Comparison of ENCODE assay signal across 24 cellular contexts in the genomic region with DNA sequence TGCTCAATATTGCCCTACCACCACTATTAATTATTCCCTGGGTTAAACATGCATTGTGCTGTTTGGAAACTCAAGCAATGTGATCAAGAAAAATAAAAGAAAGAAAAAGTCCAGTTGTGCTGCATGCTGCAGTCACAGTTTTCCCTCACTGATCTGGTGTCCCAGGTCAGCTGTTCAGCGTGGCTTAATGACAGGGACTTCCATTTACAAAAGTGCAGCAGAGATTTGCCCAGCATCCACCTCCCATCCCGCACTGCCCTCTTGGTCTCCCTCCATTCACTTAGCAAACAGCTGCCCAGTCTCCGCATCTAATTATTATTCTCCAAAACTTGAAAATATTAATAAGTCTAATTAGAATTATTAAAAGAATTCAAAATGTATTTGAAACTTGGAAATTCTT. TPM values are rescaled to one million over a fixed set of nuclear protein-coding genes. Genes with fewer than 3 reads are reported as not detected.
"Had no signal": no experiment of that assay in that cellular context is flagged by ENCODE, and none has a peak within 500 bp of the region (broad histone marks: within the 10 kb centered on the region; RNA-seq: fewer than 3 reads in every experiment).

No MANE protein-coding gene starts in this region.

- H3K4me1 Mint-ChIP-seq: neural crest cell; stimulated activated naive CD8-positive, alpha-beta T cell treated with anti-CD3 and anti-CD28 coated beads, Interleukin-15, amount 100 ng/mL, for 72 hours had no signal

- DNase-seq: cerebellar nuclear complex; effector memory CD4-positive, alpha-beta T cell; erythroblast; esophagus squamous epithelium; foreskin melanocyte; kidney; left cardiac atrium; left lung; pancreas; stimulated activated CD4-positive, alpha-beta T cell treated with anti-CD3 and anti-CD28 coated beads, Interleukin-12 subunit alpha, Interleukin-12 subunit beta, amount 100 ng/mL, for 4 hours; stimulated activated CD4-positive, alpha-beta T cell treated with anti-CD3 and anti-CD28 coated beads, Interleukin-1b, Interleukin-23, amount 100 ng/mL, for 48 hours; stimulated activated CD4-positive, alpha-beta T cell treated with anti-CD3 and anti-CD28 coated beads, Interleukin-4, amount 100 ng/mL, for 1 hour; stimulated activated CD8-positive, alpha-beta memory T cell treated with anti-CD3 and anti-CD28 coated beads, Interleukin-4, amount 100 ng/mL, for 48 hours; stimulated activated naive CD4-positive, alpha-beta T cell; stimulated activated naive CD8-positive, alpha-beta T cell treated with anti-CD3 and anti-CD28 coated beads, Interleukin-15, amount 100 ng/mL, for 72 hours; upper lobe of left lung had no signal

- H3K4me3 Mint-ChIP-seq: natural killer cell treated with Interleukin-12 subunit alpha and Interleukin-12 subunit beta and Interleukin-15 and Interleukin-18, amount 100 ng/mL, for 72 hours; neural crest cell; stimulated activated naive CD8-positive, alpha-beta T cell treated with anti-CD3 and anti-CD28 coated beads, Interleukin-15, amount 100 ng/mL, for 72 hours had no signal

- H3K36me3 ChIP-seq: esophagus squamous epithelium, left lung, neutrophil, pancreas, thoracic aorta, tibial nerve, upper lobe of left lung had no signal

- H3K27ac Mint-ChIP-seq: natural killer cell treated with Interleukin-12 subunit alpha and Interleukin-12 subunit beta and Interleukin-15 and Interleukin-18, amount 100 ng/mL, for 72 hours; progenitor cell of endocrine pancreas; stimulated activated naive CD8-positive, alpha-beta T cell treated with anti-CD3 and anti-CD28 coated beads, Interleukin-15, amount 100 ng/mL, for 72 hours had no signal

- H3K4me1 ChIP-seq: esophagus squamous epithelium, left lung, pancreas, tibial nerve, upper lobe of left lung had no signal

- H3K4me3 ChIP-seq: esophagus squamous epithelium, left lung, pancreas, smooth muscle cell, thoracic aorta, tibial nerve, upper lobe of left lung had no signal

- H3K4me2 ChIP-seq: smooth muscle cell had no signal

- H3K27me3 Mint-ChIP-seq: progenitor cell of endocrine pancreas had no signal

- H3K27ac ChIP-seq: esophagus squamous epithelium, left lung, neutrophil, pancreas, thoracic aorta, upper lobe of left lung had no signal

- ATAC-seq: left cardiac atrium; left lung; natural killer cell treated with Interleukin-12 subunit alpha and Interleukin-12 subunit beta and Interleukin-15 and Interleukin-18, amount 100 ng/mL, for 72 hours; pancreas; sciatic nerve; stimulated activated naive CD8-positive, alpha-beta T cell treated with anti-CD3 and anti-CD28 coated beads, Interleukin-15, amount 100 ng/mL, for 72 hours had no signal

- H3K9me3 Mint-ChIP-seq: natural killer cell treated with Interleukin-12 subunit alpha and Interleukin-12 subunit beta and Interleukin-15 and Interleukin-18, amount 100 ng/mL, for 72 hours had no signal

- H3K27me3 ChIP-seq: esophagus squamous epithelium, left lung, neutrophil, pancreas, tibial nerve, upper lobe of left lung had no signal

RNA-seq across cellular contexts. Expression of gene OR2T4, which starts 2.0 kb away (rescaled TPM):
- polyA plus RNA-seq: pancreas, smooth muscle cell had no signal

RNA-seq across cellular contexts. Expression of gene OR14C36, which starts 10.8 kb away (rescaled TPM):
- polyA plus RNA-seq: pancreas, smooth muscle cell had no signal

RNA-seq across cellular contexts. Expression of gene OR2T6, which starts 16.1 kb away (rescaled TPM):
- polyA plus RNA-seq: pancreas, smooth muscle cell had no signal

RNA-seq across cellular contexts. Expression of gene OR2M7, which starts 35.0 kb away (rescaled TPM):
- polyA plus RNA-seq: pancreas, smooth muscle cell had no signal

RNA-seq across cellular contexts. Expression of gene OR2T1, which starts 43.4 kb away (rescaled TPM):
- polyA plus RNA-seq: pancreas, smooth muscle cell had no signal
